21 cellular contexts compared by ENCODE assay signal in the genomic region with DNA sequence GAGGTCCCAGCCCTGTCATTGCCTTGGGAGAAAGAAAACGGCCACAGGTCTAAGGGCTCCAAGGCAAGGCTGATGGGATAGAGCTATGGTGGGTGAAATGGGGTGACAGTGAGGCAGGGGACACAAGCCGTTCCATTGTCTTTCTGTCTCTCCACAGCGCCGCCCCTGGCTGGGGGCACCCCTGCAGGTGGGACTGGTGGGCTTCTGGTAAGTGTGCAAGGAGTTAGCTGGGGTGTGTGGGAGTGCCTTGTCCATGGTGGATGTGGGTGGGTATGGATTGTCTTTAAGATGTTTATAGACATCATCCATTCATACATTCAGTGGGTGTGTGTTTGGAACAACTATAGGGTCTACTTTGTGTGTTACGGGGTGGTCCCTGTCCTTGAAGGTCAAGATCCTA. TPM values are rescaled to one million over a fixed set of nuclear protein-coding genes. Genes with fewer than 3 reads are reported as not detected.
DNase-seq lines count a peak whose midpoint lies in the region; FAIRE-seq and TF ChIP-seq lines count a peak whose summit lies in the region.
"Had no signal": no experiment of that assay in that cellular context is flagged by ENCODE, and none has a peak within 500 bp of the region (broad histone marks: within the 10 kb centered on the region; RNA-seq: fewer than 3 reads in every experiment).

No MANE protein-coding gene starts in this region.

- H3K4me1 Mint-ChIP-seq in chondrocyte (ENCODE audit: low read depth) = peaks cover 36% of the 10 kb centered on the region
- peaks cover 19 to 32% (median 21%) of the 10 kb centered on the region in 4 donors for H3K4me1 Mint-ChIP-seq in CD4-positive, alpha-beta memory T cell

- DNase-seq in NCI-H748 (lab: John Stamatoyannopoulos, UW; ENCODE audit: unreplicated experiment) (peak; percentile 1), NCI-H748 treated with DMSO at 0.1 percent for 48 hours (lab: John Stamatoyannopoulos, UW) (no peak), chondrocyte (ENCODE audit: low spot score) (no peak), kidney (peak; percentile 42), substantia nigra (lab: John Stamatoyannopoulos, UW) (no peak), HAP-1 (ENCODE audit: low spot score in 2 of 2) (no peak)
- no peak for DNase-seq in activated T-cell treated with anti-CD3 and anti-CD28 coated beads, Interleukin-2, amount 50 U/mL, for 1 hour
- no peak for DNase-seq in CD4-positive, alpha-beta memory T cell
- DNase-seq: 8988T; DMS 273 treated with DMSO at 0.1 percent for 48 hours; GF-D8; GOT3; Karpas-422; MG63; NCI-H187 treated with DMSO at 0.1 percent for 48 hours; NCI-H526 treated with DMSO at 0.1 percent for 48 hours; NK-92 treated with Interleukin-12 subunit alpha and Interleukin-12 subunit beta, amount 100 ng/mL, for 24 hours; OCI-M1; SIG-M5 had no signal

- H3K27ac ChIP-seq in kidney (ENCODE audit: low read depth in 2 of 2, low read length in 2 of 2) (no peak overlapping the region), substantia nigra (ENCODE audit: low read depth, low read length, poor library complexity, severe bottlenecking) (no peak overlapping the region)
- H3K27ac ChIP-seq in CD4-positive, alpha-beta memory T cell (ENCODE audit: low read depth, low read length) = no peak overlapping the region
- H3K27ac ChIP-seq: BLaER1 had no signal

- CTCF ChIA-PET in CD4-positive, alpha-beta memory T cell (lab: Charles Lee; ENCODE audit: partially characterized antibody) = interaction anchor here (0.9 to 26.6 kb wide), 6 partner anchors 8 to 104 kb away, joined by 3 to 645 read pairs (median 11); a partner anchor contains a TSS

- intact Hi-C loops in kidney (cut with DNase I) = no loop called here
- intact Hi-C loops in CD4-positive, alpha-beta memory T cell (cut with micrococcal nuclease) = no loop called here

- in situ Hi-C loops in HAP-1 (cut with MboI; ENCODE audit: low sequenced_read_pairs) = no loop called here

- POLR2A ChIA-PET in CD4-positive, alpha-beta memory T cell (lab: Charles Lee; ENCODE audit: partially characterized antibody) = interaction anchor here (0.7 to 1.7 kb wide), 2 partner anchors 23 to 26 kb away, joined by 3 to 8 read pairs; a partner anchor contains a TSS

- H3K4me3 Mint-ChIP-seq in chondrocyte (ENCODE audit: unreplicated experiment) = no peak overlapping the region
- H3K4me3 Mint-ChIP-seq in CD4-positive, alpha-beta memory T cell = no peak overlapping the region

- H3K4me1 ChIP-seq in kidney (ENCODE audit: control insufficient read depth in 1 of 2, insufficient read depth in 1 of 2, low read depth in 1 of 2, low read length in 2 of 2) = peaks cover 12 to 17% of the 10 kb centered on the region in 2 donors
- peaks cover 10% of the 10 kb centered on the region for H3K4me1 ChIP-seq in HAP-1
- H3K4me1 ChIP-seq in CD4-positive, alpha-beta memory T cell (ENCODE audit: insufficient read depth, low read length) = peaks cover 26% of the 10 kb centered on the region

- peaks cover 19 to 27% of the 10 kb centered on the region in 2 donors for H3K36me3 ChIP-seq in kidney (ENCODE audit: control insufficient read depth in 1 of 2, insufficient read depth in 2 of 2, low read length in 2 of 2)
- H3K36me3 ChIP-seq in HAP-1 (replicated peaks) = no peaks in the 10 kb centered on the region; the same call in none of the 2 replicates
- peaks cover 34% of the 10 kb centered on the region for H3K36me3 ChIP-seq in CD4-positive, alpha-beta memory T cell (ENCODE audit: insufficient read depth, low read length)

- H3K27me3 Mint-ChIP-seq in chondrocyte (ENCODE audit: low read depth) = no peaks in the 10 kb centered on the region
- H3K27me3 Mint-ChIP-seq in CD4-positive, alpha-beta memory T cell = peaks cover 0 to 2% of the 10 kb centered on the region in 2 donors

- H3K4me3 ChIP-seq in kidney (ENCODE audit: low read length in 2 of 2) = no peak overlapping the region
- H3K4me3 ChIP-seq in HAP-1 = no peak overlapping the region
- no peak overlapping the region for H3K4me3 ChIP-seq in CD4-positive, alpha-beta memory T cell (ENCODE audit: low read length in 2 of 2)
- H3K4me3 ChIP-seq: BLaER1, MG63 had no signal

- no peaks in the 10 kb centered on the region for H3K9me3 Mint-ChIP-seq in chondrocyte (ENCODE audit: low read depth)
- H3K9me3 Mint-ChIP-seq in CD4-positive, alpha-beta memory T cell = no peaks in the 10 kb centered on the region

- peaks cover 22% of the 10 kb centered on the region for H3K36me3 Mint-ChIP-seq in chondrocyte (ENCODE audit: low read depth)
- peaks cover 25 to 54% of the 10 kb centered on the region in 2 donors for H3K36me3 Mint-ChIP-seq in CD4-positive, alpha-beta memory T cell

- no peak for TF ChIP-seq CTCF in chondrocyte (IDR thresholded peaks at IDR 0.05)
- TF ChIP-seq CTCF in kidney (IDR thresholded peaks at IDR 0.05; ENCODE audit: borderline replicate concordance, extremely low read depth, insufficient read depth) = no peak

- no peak overlapping the region for H3K9ac ChIP-seq in kidney (ENCODE audit: low read length in 2 of 2)
- H3K9ac ChIP-seq: BLaER1 had no signal

- H3K27ac Mint-ChIP-seq in chondrocyte (ENCODE audit: unreplicated experiment) = peak overlapping the region; percentile 4
- H3K27ac Mint-ChIP-seq in CD4-positive, alpha-beta memory T cell = peak overlapping the region in 2 of 7 donors; percentile 4 to 79

- no peaks in the 10 kb centered on the region for H3K27me3 ChIP-seq in HAP-1 (ENCODE audit: low read depth)
- H3K27me3 ChIP-seq in CD4-positive, alpha-beta memory T cell (ENCODE audit: insufficient read depth, low read length) = no peaks in the 10 kb centered on the region
- H3K27me3 ChIP-seq: BLaER1, MG63 had no signal

- H3K9me3 ChIP-seq in kidney (ENCODE audit: control insufficient read depth in 1 of 2, low read length in 2 of 2) = no peaks in the 10 kb centered on the region
- no peaks in the 10 kb centered on the region for H3K9me3 ChIP-seq in HAP-1
- H3K9me3 ChIP-seq in CD4-positive, alpha-beta memory T cell (ENCODE audit: control insufficient read depth in 1 of 2, low read length in 2 of 2) = no peaks in the 10 kb centered on the region
- H3K9me3 ChIP-seq: BLaER1, MG63 had no signal

- no peak for FAIRE-seq in kidney (lab: Jason Lieb, UNC)
- FAIRE-seq: GM12892 had no signal

RNA-seq across cellular contexts. Expression of a gene that starts 7.5 kb away (rescaled TPM):
- total RNA-seq in chondrocyte (92.4 to 101 TPM (median 96.9 TPM) in 3 replicates), kidney (51.6 TPM)
- polyA plus RNA-seq in kidney (ENCODE audit: insufficient read depth, low read depth, low replicate concordance) = 23.3 TPM
- 100 to 1,000 TPM; 118 to 123 TPM for total RNA-seq in CD4-positive, alpha-beta memory T cell
- polyA plus RNA-seq in CD4-positive, alpha-beta memory T cell = 10 to 100 TPM; 10.8 to 21.0 TPM

RNA-seq across cellular contexts. Expression of a gene that starts 7.6 kb away (rescaled TPM):
- total RNA-seq in chondrocyte (1.4 to 1.8 TPM (median 1.7 TPM) in 3 replicates), kidney (1.6 TPM)
- 1.9 TPM for polyA plus RNA-seq in kidney (ENCODE audit: insufficient read depth, low read depth, low replicate concordance)
- total RNA-seq in CD4-positive, alpha-beta memory T cell = 1 to 10 TPM; 1.1 to 1.8 TPM
- under 1 TPM; 0.20 to 0.29 TPM for polyA plus RNA-seq in CD4-positive, alpha-beta memory T cell

RNA-seq across cellular contexts. Expression of a gene that starts 23.3 kb away (rescaled TPM):
- total RNA-seq in chondrocyte = 18.9 to 43.4 TPM (median 19.8 TPM) in 3 replicates
- 9.8 TPM for total RNA-seq in kidney
- 9.7 TPM for polyA plus RNA-seq in kidney (ENCODE audit: insufficient read depth, low read depth, low replicate concordance)
- total RNA-seq in CD4-positive, alpha-beta memory T cell = not detected
- not detected for polyA plus RNA-seq in CD4-positive, alpha-beta memory T cell

RNA-seq across cellular contexts. Expression of a gene that starts 38.9 kb away (rescaled TPM):
- total RNA-seq in chondrocyte (58.9 to 80.7 TPM (median 79.4 TPM) in 3 replicates), kidney (54.7 TPM)
- polyA plus RNA-seq in kidney (ENCODE audit: insufficient read depth, low read depth, low replicate concordance) = 47.3 TPM
- total RNA-seq in CD4-positive, alpha-beta memory T cell = 10 to 100 TPM; 33.4 to 33.9 TPM
- polyA plus RNA-seq in CD4-positive, alpha-beta memory T cell = 10 to 100 TPM in 1 of 2 donors, 1 to 10 TPM in 1; 8.4 to 19.9 TPM

RNA-seq across cellular contexts. Expression of a gene that starts 51.1 kb away (rescaled TPM):
- total RNA-seq in chondrocyte (4.8 to 6.6 TPM (median 5.4 TPM) in 3 replicates), kidney (8.9 TPM)
- 3.8 TPM for polyA plus RNA-seq in kidney (ENCODE audit: insufficient read depth, low read depth, low replicate concordance)
- total RNA-seq in CD4-positive, alpha-beta memory T cell = 10 to 100 TPM; 11.5 to 14.3 TPM
- polyA plus RNA-seq in CD4-positive, alpha-beta memory T cell = 10 to 100 TPM in 1 of 2 donors, 1 to 10 TPM in 1; 5.0 to 10.3 TPM

Comparison
In these comparisons a context has a peak if more than half of its experiments do, and no peak if none do; other contexts are left out.
1. DNase-seq: peak in NCI-H748 (single experiment) and kidney (single experiment); none in NCI-H748 treated with DMSO at 0.1 percent for 48 hours (single experiment), chondrocyte (single experiment), substantia nigra (0 of 49), activated T-cell treated with anti-CD3 and anti-CD28 coated beads, Interleukin-2, amount 50 U/mL, for 1 hour (single experiment), HAP-1 (0 of 2) and CD4-positive, alpha-beta memory T cell (0 of 5).
2. RNA of a gene that starts 23.3 kb away (total RNA-seq): 18.9 to 43.4 TPM in chondrocyte and 9.8 TPM in kidney (single experiment); not detected in CD4-positive, alpha-beta memory T cell; every median in the first group is over 10 times any median in the second.